In genomic region chr22:36301384-36301828, GRCh38 we compare ENCODE assay signal across 8 cellular contexts. TPM values are rescaled to one million over a fixed set of nuclear protein-coding genes. Genes with fewer than 3 reads are reported as not detected.
A peak's percentile ranks its signal among the peaks of the same experiment; 100 is the strongest.
DNase-seq lines count a peak whose midpoint lies in the region; ATAC-seq and TF ChIP-seq lines count a peak whose summit lies in the region.

No MANE protein-coding gene starts in this region.

- H3K27ac Mint-ChIP-seq in T-helper 17 cell, result peak overlapping the region; percentile 92

- peak; percentile 84 for DNase-seq in GM12865 (ENCODE audit: low read depth)
- DNase-seq in NAMALWA (ENCODE audit: low spot score), result peak; percentile 77
- DNase-seq in T-helper 17 cell, result peak; percentile 67 to 82 (median 68)
- DNase-seq in adipocyte (ENCODE audit: low read depth), result peak; percentile 81
- peak; percentile 77 for DNase-seq in left cardiac atrium
- DNase-seq in renal cortical epithelial cell (ENCODE audit: low read depth), result peak; percentile 43

- peaks cover 7% of the 10 kb centered on the region for H3K36me3 Mint-ChIP-seq in T-helper 17 cell (ENCODE audit: low read depth)

- intact Hi-C loops in left cardiac atrium (cut with DNase I), result loop anchor here (1.0 to 10.0 kb wide), 2 partner anchors 169 to 173 kb away; no protein-coding TSS in a partner anchor

- ATAC-seq in T-helper 17 cell (peak; percentile 89), left cardiac atrium (peak; percentile 38 to 68), GM21576 (IDR thresholded peaks at IDR 0.05; ENCODE audit: unreplicated experiment) (no peak), HG02870 (IDR thresholded peaks at IDR 0.05; ENCODE audit: unreplicated experiment) (no peak)

- no peaks in the 10 kb centered on the region for H3K27me3 ChIP-seq in adipocyte (replicated peaks; ENCODE audit: control insufficient read depth, insufficient read depth, low read length)

- peaks cover 17% of the 10 kb centered on the region for H3K4me1 Mint-ChIP-seq in T-helper 17 cell

- H3K9me3 ChIP-seq in T-helper 17 cell (ENCODE audit: control insufficient read depth, low read length, poor library complexity, severe bottlenecking), result no peaks in the 10 kb centered on the region
- no peaks in the 10 kb centered on the region for H3K9me3 ChIP-seq in adipocyte (ENCODE audit: control insufficient read depth, low read length)

- TF ChIP-seq CTCF in GM12865 (IDR thresholded peaks at IDR 0.05; ENCODE audit: insufficient read depth, low read depth, low read length, missing control alignments), result peak; percentile 95

- H3K27me3 Mint-ChIP-seq in T-helper 17 cell, result no peaks in the 10 kb centered on the region

- H3K9ac ChIP-seq in adipocyte (ENCODE audit: low read length), result no peak overlapping the region

- peaks cover 99% of the 10 kb centered on the region for H3K36me3 ChIP-seq in adipocyte (ENCODE audit: control insufficient read depth, insufficient read depth, low read length, severe bottlenecking)

- peak overlapping the region; percentile 31 for H3K4me3 Mint-ChIP-seq in T-helper 17 cell

- H3K4me3 ChIP-seq in GM12865 (ENCODE audit: low read depth, low read length) (no peak overlapping the region), adipocyte (ENCODE audit: low read length) (no peak overlapping the region)

- peaks cover 13% of the 10 kb centered on the region for H3K4me1 ChIP-seq in adipocyte (ENCODE audit: control insufficient read depth, insufficient read depth, low read length)

RNA-seq across cellular contexts. Expression of gene APOL1, which starts 48.5 kb away (rescaled TPM):
- total RNA-seq in T-helper 17 cell (10 to 100 TPM; 12.5 to 15.0 TPM), left cardiac atrium (10 to 100 TPM; 26.5 to 40.7 TPM), renal cortical epithelial cell (155 and 247 TPM in 2 replicates)

Comparison
In these comparisons a context has a peak if more than half of its experiments do, and no peak if none do; other contexts are left out.
1. ATAC-seq: peak in T-helper 17 cell (single experiment) and left cardiac atrium (2 of 2); none in GM21576 (single experiment) and HG02870 (single experiment).
2. Peak in every context shown above with its lines, with median percentiles within 50 percentile points of each other: DNase-seq.